ENCODE assay signal across 8 cellular contexts in the genomic region with DNA sequence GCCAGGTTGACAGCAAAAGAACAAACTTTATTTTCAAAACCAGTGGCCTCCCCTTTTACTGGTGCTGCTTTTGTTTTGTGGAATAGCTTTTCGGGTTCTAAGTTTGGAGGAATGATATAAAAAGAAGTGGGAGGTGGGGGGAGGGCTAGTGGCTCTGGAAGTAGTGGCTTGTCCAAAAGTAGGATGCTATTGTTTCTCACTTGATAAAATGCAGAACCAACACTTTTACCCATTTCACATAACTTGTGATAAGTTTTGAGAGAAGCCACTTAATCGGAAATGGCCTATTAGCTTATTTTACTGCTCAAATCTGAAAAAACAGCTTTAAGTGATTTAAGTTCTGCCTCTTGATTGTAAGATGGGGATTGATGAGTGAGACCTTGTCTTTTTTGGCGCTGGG. TPM values are rescaled to one million over a fixed set of nuclear protein-coding genes. Genes with fewer than 3 reads are reported as not detected.
DNase-seq lines count a peak whose midpoint lies in the region; ATAC-seq and TF ChIP-seq lines count a peak whose summit lies in the region.

No MANE protein-coding gene starts in this region.

- H3K4me3 ChIP-seq in left ventricle myocardium inferior (peak overlapping the region; percentile 91), astrocyte of the spinal cord (ENCODE audit: low read depth, low read length) (peak overlapping the region; percentile 86), aorta (ENCODE audit: low read length in 2 of 2) (peak overlapping the region; percentile 36 to 79)

- H3K27ac ChIP-seq in left ventricle myocardium inferior (replicated peaks) (peak overlapping the region; percentile 93), aorta (ENCODE audit: low read depth in 1 of 2, low read length in 2 of 2) (peak overlapping the region; percentile 83 to 94)

- no peak for DNase-seq in left ventricle myocardium inferior
- no peak for DNase-seq in left ventricle myocardium superior
- peak; percentile 47 for DNase-seq in astrocyte of the spinal cord (ENCODE audit: low read depth, low spot score)
- DNase-seq in medulla oblongata (ENCODE audit: extremely low spot score) = peak; percentile 35
- DNase-seq in aorta = no peak
- DNase-seq in activated CD8-positive, alpha-beta memory T cell treated with anti-CD3 and anti-CD28 coated beads, Interleukin-2, amount 50 U/mL, for 4 hours = no peak

- H3K27me3 ChIP-seq in left ventricle myocardium inferior (ENCODE audit: low read depth) = no peaks in the 10 kb centered on the region
- H3K27me3 ChIP-seq in aorta (ENCODE audit: control insufficient read depth in 1 of 2, insufficient read depth in 2 of 2, low read length in 1 of 2) = no peaks in the 10 kb centered on the region

- in situ Hi-C loops in astrocyte of the spinal cord (cut with HindIII; ENCODE audit: low sequenced_read_pairs) = no loop called here

- ATAC-seq in left ventricle myocardium superior = no peak
- no peak for ATAC-seq in aorta (ENCODE audit: low FRiP score)
- no peak for ATAC-seq in GM18517 (IDR thresholded peaks at IDR 0.05; ENCODE audit: unreplicated experiment)
- ATAC-seq in HG03442 (IDR thresholded peaks at IDR 0.05; ENCODE audit: unreplicated experiment) = no peak

- TF ChIP-seq CTCF in left ventricle myocardium inferior (IDR thresholded peaks at IDR 0.05; ENCODE audit: borderline replicate concordance) = no peak
- no peak for TF ChIP-seq CTCF in astrocyte of the spinal cord (IDR thresholded peaks at IDR 0.05; ENCODE audit: low read depth, low read length)

- H3K36me3 ChIP-seq in left ventricle myocardium inferior = no peaks in the 10 kb centered on the region
- H3K36me3 ChIP-seq in aorta (ENCODE audit: control insufficient read depth in 1 of 2, insufficient read depth in 2 of 2, low read length in 1 of 2) = no peaks in the 10 kb centered on the region

- H3K4me1 ChIP-seq in left ventricle myocardium inferior (peaks cover 52% of the 10 kb centered on the region), aorta (ENCODE audit: control insufficient read depth in 1 of 2, insufficient read depth in 2 of 2, low read length in 2 of 2) (peaks cover 0 to 8% of the 10 kb centered on the region in 2 donors)

- 0 to 4% methylated on average over 3 of the region's 3 CpGs for WGBS in aorta, 2 donors

- H3K9me3 ChIP-seq in left ventricle myocardium inferior (replicated peaks) = no peaks in the 10 kb centered on the region
- H3K9me3 ChIP-seq in aorta (ENCODE audit: control insufficient read depth, low read length) = no peaks in the 10 kb centered on the region

- intact Hi-C loops in left ventricle myocardium inferior (cut with micrococcal nuclease) (loop anchor here (10.0 kb wide), 1 partner anchor 50 kb away; no protein-coding TSS in a partner anchor), left ventricle myocardium superior (cut with micrococcal nuclease) (no loop called here), aorta (cut with DNase I) (loop anchor here in 1 of 2 donors (2.0 to 5.0 kb wide), 4 partner anchors 50 to 103 kb away; no protein-coding TSS in a partner anchor)

RNA-seq across cellular contexts. Expression of gene STK38L, which starts 1.0 kb away (rescaled TPM):
- total RNA-seq in left ventricle myocardium inferior (75.4 TPM), left ventricle myocardium superior (66.1 TPM), aorta (100 to 1,000 TPM; 218 to 414 TPM)
- polyA plus RNA-seq in aorta = 10 to 100 TPM; 54.6 to 94.4 TPM

Comparison
In these comparisons a context has a peak if more than half of its experiments do, and no peak if none do; other contexts are left out.
1. DNase-seq: peak in astrocyte of the spinal cord (single experiment) and medulla oblongata (single experiment); none in left ventricle myocardium inferior (single experiment), left ventricle myocardium superior (single experiment), aorta (0 of 2) and activated CD8-positive, alpha-beta memory T cell treated with anti-CD3 and anti-CD28 coated beads, Interleukin-2, amount 50 U/mL, for 4 hours (single experiment).
2. Peak in every context shown above with its lines, with median percentiles within 50 percentile points of each other: H3K4me3 ChIP-seq.